1 cellular context compared by ENCODE assay signal in the genomic region with DNA sequence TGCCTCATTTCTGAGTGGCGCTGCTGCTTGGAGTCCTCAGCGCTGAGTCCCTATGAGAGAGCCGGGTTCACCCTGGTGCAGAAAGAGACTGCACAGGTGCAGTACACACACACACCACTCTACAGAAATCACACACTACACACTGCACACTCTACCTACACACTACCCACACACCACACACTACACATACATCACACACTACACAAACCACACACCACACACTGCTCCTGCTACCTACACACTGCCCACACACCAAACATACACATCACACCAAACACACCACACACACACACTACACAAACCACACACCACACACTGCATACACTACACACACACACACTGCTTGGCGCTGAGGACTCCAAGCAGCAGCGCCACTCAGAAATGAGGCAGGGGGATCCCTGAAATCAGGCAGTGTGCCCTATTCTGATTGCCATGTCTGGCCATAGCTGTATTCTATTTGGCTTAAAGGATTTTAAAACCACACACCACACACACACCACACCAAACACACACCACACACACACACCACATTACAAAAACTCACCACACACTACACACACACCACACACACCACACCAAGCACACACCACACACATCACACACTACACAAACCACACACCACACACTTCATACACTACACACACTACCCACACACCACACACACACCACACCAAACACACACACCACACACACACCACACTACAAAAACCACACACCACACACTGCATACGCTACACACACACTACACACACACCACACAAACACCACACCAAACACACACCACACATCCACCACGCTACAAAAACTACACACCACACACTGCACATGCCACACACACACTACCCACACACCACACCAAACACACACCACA.
TF ChIP-seq lines count a peak whose summit lies in the region.

No MANE protein-coding gene starts in this region.

TF ChIP-seq in WTC11, 78 proteins besides CTCF, POLR2A, EP300 and RAD21 (continued from another document):
- TF ChIP-seq SMAD3 (CRISPR knock-in tag; IDR thresholded peaks at IDR 0.05; ENCODE audit: borderline replicate concordance), result no peak
TF ChIP-seq in WTC11: peak in this region for 0.
